20 cellular contexts compared by ENCODE assay signal in genomic region chr12:19811922-19812321, GRCh38.
"Had no signal": no experiment of that assay in that cellular context is flagged by ENCODE, and none has a peak within 500 bp of the region (broad histone marks: within the 10 kb centered on the region; RNA-seq: fewer than 3 reads in every experiment).

No MANE protein-coding gene starts in this region.

- H3K27me3 ChIP-seq: colonic mucosa, esophagus squamous epithelium, gastroesophageal sphincter, heart left ventricle, hepatocyte, left lung had no signal

- H3K4me1 ChIP-seq: colonic mucosa, left lung, lower lobe of right lung had no signal

- H3K27ac ChIP-seq: colonic mucosa, epithelial cell of prostate, esophagus squamous epithelium, gastroesophageal sphincter, heart left ventricle, hepatocyte, left lung, lower lobe of right lung had no signal

- H3K4me3 ChIP-seq: colonic mucosa, esophagus squamous epithelium, gastroesophageal sphincter, heart left ventricle, hepatocyte, left lung, lower lobe of right lung, mucosa of descending colon had no signal

- H3K9me3 ChIP-seq: colonic mucosa, lower lobe of right lung, mucosa of descending colon had no signal

- DNase-seq: colonic mucosa; cortex of kidney; effector CD8-positive, alpha-beta T cell; effector memory CD8-positive, alpha-beta T cell; endodermal cell; erythroblast; esophagus squamous epithelium; foreskin fibroblast; heart left ventricle; hypothalamus; immature natural killer cell; left cardiac atrium; left lung; left ventricle myocardium superior; lower lobe of right lung; mesenchymal stem cell; mucosa of descending colon had no signal

- H3K36me3 ChIP-seq: colonic mucosa, esophagus squamous epithelium, gastroesophageal sphincter, heart left ventricle, left lung, lower lobe of right lung had no signal
